In the genomic region with DNA sequence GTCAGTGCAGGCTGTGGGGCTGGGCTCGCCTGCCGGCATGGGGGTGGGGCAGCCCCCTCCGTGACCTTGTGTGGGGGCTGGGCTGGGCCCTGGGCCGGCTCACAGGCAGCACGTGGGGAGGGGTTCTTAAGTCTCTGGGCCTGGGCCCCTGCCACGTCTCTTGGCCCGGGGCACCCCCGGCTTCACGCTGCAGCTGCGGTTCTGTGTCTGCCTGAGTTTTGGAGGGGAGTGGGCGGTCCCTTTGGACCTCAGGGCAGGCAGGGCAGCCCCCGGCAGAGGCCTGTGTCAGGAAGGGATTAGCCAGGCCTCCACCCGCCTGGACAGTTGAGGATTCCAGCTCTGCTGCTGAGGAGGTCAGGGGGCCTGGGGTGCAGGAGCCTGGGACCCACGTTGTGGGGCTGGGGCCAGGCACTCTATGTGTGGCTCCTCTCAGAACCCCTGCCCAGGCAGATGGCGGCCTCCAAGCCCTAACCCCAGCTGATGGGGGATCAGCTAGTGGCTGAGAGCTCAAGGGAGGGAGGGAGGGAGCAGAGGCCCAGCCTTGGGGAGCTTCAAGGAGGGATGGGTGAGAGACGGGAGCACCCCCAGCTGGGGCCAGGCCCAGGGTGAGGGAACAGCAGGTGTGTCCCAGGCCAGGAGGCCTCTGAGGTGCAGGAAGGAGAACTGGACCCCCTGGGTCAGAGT, we compare ENCODE assay signal across 20 cellular contexts. TPM values are rescaled to one million over a fixed set of nuclear protein-coding genes. Genes with fewer than 3 reads are reported as not detected.
A peak's percentile ranks its signal among the peaks of the same experiment; 100 is the strongest.
DNase-seq lines count a peak whose midpoint lies in the region; ATAC-seq and TF ChIP-seq lines count a peak whose summit lies in the region.
"Had no signal": no experiment of that assay in that cellular context is flagged by ENCODE, and none has a peak within 500 bp of the region (broad histone marks: within the 10 kb centered on the region; RNA-seq: fewer than 3 reads in every experiment).

No MANE protein-coding gene starts in this region.

- H3K4me1 Mint-ChIP-seq in CD8-positive, alpha-beta T cell (ENCODE audit: low read depth) = no peaks in the 10 kb centered on the region

- POLR2A ChIA-PET in SK-N-SH (lab: Yijun Ruan, JAX) (interaction anchor here (0.9 to 2.3 kb wide), 5 partner anchors 14 to 72 kb away, joined by 5 to 17 read pairs (median 7); a partner anchor contains a TSS), Panc1 (lab: Charles Lee) (interaction anchor here (0.5 kb wide), 1 partner anchor 11 kb away, joined by 4 read pairs; no protein-coding TSS in a partner anchor)
- POLR2A ChIA-PET in CD8-positive, alpha-beta T cell (lab: Charles Lee) = no interaction called here

- H3K4me1 ChIP-seq in SK-N-SH (ENCODE audit: control insufficient read depth in 1 of 2, insufficient read depth in 2 of 2, low read depth in 1 of 2, low read length in 1 of 2) = peaks cover 0 to 99% of the 10 kb centered on the region in 2 experiments; a peak in 1 of 4 replicates
- H3K4me1 ChIP-seq in Panc1 (ENCODE audit: control insufficient read depth, insufficient read depth, low read length) = peaks cover 90% of the 10 kb centered on the region
- peaks cover 30% of the 10 kb centered on the region for H3K4me1 ChIP-seq in testis
- H3K4me1 ChIP-seq in CD8-positive, alpha-beta T cell (ENCODE audit: insufficient read depth, low read length) = no peaks in the 10 kb centered on the region

- peak overlapping the region in 1 of 2 experiments; percentile 96; a peak in 2 of 4 replicates for H3K27ac ChIP-seq in SK-N-SH (ENCODE audit: low read depth in 2 of 2, low read length in 1 of 2)
- H3K27ac ChIP-seq in Panc1 (ENCODE audit: low read length) = peak overlapping the region; percentile 79
- peak overlapping the region; percentile 78 to 88 for H3K27ac ChIP-seq in testis
- no peak overlapping the region for H3K27ac ChIP-seq in CD8-positive, alpha-beta T cell (ENCODE audit: low read depth, low read length)
- H3K27ac ChIP-seq: HL-60, Peyer's patch had no signal

- no peak for TF ChIP-seq CTCF in SK-N-SH (IDR thresholded peaks at IDR 0.05)
- no peak for TF ChIP-seq CTCF in Panc1 (IDR thresholded peaks at IDR 0.05)
- no peak for TF ChIP-seq CTCF in testis (IDR thresholded peaks at IDR 0.05)
- no peak for TF ChIP-seq CTCF in CD8-positive, alpha-beta T cell (IDR thresholded peaks at IDR 0.05)

- no peak for TF ChIP-seq EP300 in SK-N-SH (IDR thresholded peaks at IDR 0.05; ENCODE audit: borderline replicate concordance in 1 of 2, low read depth in 1 of 2, low read length in 1 of 2)

- no peaks in the 10 kb centered on the region for H3K9me2 ChIP-seq in SK-N-SH

- no CpG with 5 or more reads among the region's 16 CpGs for WGBS in SK-N-SH (ENCODE audit: low lambda C conversion rate)
- 71 to 73% methylated on average over 1 to 16 of the region's 16 CpGs for WGBS in testis, 2 donors

- H3K4me3 Mint-ChIP-seq in CD8-positive, alpha-beta T cell = no peak overlapping the region

- H3K9me3 ChIP-seq in SK-N-SH (no peaks in the 10 kb centered on the region), Panc1 (ENCODE audit: control insufficient read depth, insufficient read depth, low read depth, low read length) (no peaks in the 10 kb centered on the region), testis (no peaks in the 10 kb centered on the region)
- H3K9me3 ChIP-seq in CD8-positive, alpha-beta T cell (ENCODE audit: low read length) = no peaks in the 10 kb centered on the region
- H3K9me3 ChIP-seq: Peyer's patch had no signal

- no peaks in the 10 kb centered on the region for H3K79me2 ChIP-seq in SK-N-SH (ENCODE audit: insufficient read depth)

- intact Hi-C loops in Panc1 (cut with micrococcal nuclease; ENCODE audit: unreplicated experiment) (loop anchor here (10.0 kb wide), 1 partner anchor 59 kb away; a partner anchor contains a TSS), testis (cut with DNase I; ENCODE audit: low total_unique reads) (no loop called here)
- intact Hi-C loops in CD8-positive, alpha-beta T cell (cut with DNase I, micrococcal nuclease) = no loop called here

- H3K9ac ChIP-seq in SK-N-SH = no peak overlapping the region

- H3K9me3 Mint-ChIP-seq in CD8-positive, alpha-beta T cell = no peaks in the 10 kb centered on the region

- no peaks in the 10 kb centered on the region for H3K36me3 Mint-ChIP-seq in CD8-positive, alpha-beta T cell

- DNase-seq in SK-N-SH (peak; percentile 55), Panc1 (ENCODE audit: low read depth, low spot score) (no peak), iPS-NIHi11 (ENCODE audit: low spot score) (peak; percentile 62), testis (no peak), mesenteric fat pad (ENCODE audit: low spot score) (no peak)
- DNase-seq in CD8-positive, alpha-beta T cell = no peak
- DNase-seq: 8988T, DMS153, MV-4-11, NCI-H1417 treated with DMSO at 0.1 percent for 48 hours, NCI-H1930, NCI-H2171, NCI-H446, NCI-H69, Peyer's patch, SHP77 treated with DMSO at 0.1 percent for 48 hours had no signal

- no peak overlapping the region for H3K4me2 ChIP-seq in SK-N-SH

- H4K20me1 ChIP-seq in SK-N-SH (ENCODE audit: insufficient read depth) = no peaks in the 10 kb centered on the region

- CTCF ChIA-PET in SK-N-SH (lab: Yijun Ruan, JAX) (interaction anchor here (1.6 to 2.2 kb wide), 2 partner anchors 14 to 73 kb away, joined by 5 to 8 read pairs; no protein-coding TSS in a partner anchor), Panc1 (lab: Charles Lee) (no interaction called here)
- CTCF ChIA-PET in CD8-positive, alpha-beta T cell (lab: Charles Lee) = no interaction called here

- H3K27me3 ChIP-seq in SK-N-SH (ENCODE audit: insufficient read depth) = no peaks in the 10 kb centered on the region
- H3K27me3 ChIP-seq in Panc1 (ENCODE audit: control insufficient read depth, insufficient read depth, low read length) = no peaks in the 10 kb centered on the region
- H3K27me3 ChIP-seq in testis = no peaks in the 10 kb centered on the region
- H3K27me3 ChIP-seq in CD8-positive, alpha-beta T cell (ENCODE audit: insufficient read depth, low read length) = no peaks in the 10 kb centered on the region
- H3K27me3 ChIP-seq: Peyer's patch had no signal

- in situ Hi-C loops in Panc1 (cut with HindIII; ENCODE audit: low pct_unique_long_range_greater_than_20kb, low sequenced_read_pairs) = no loop called here

- ATAC-seq in SK-N-SH treated with all-trans-retinoic acid at 6 μM for 48 hours = no peak; the same call in 2 of the 3 replicates
- ATAC-seq in Panc1 = no peak
- ATAC-seq in CD8-positive, alpha-beta T cell = no peak
- no peak for ATAC-seq in HG02798 (IDR thresholded peaks at IDR 0.05; ENCODE audit: poor library complexity, unreplicated experiment)

- H2AFZ ChIP-seq in SK-N-SH (ENCODE audit: low read depth) = no peak overlapping the region

- H3K36me3 ChIP-seq in SK-N-SH (replicated peaks in 1 of 2; ENCODE audit: control insufficient read depth in 1 of 2, insufficient read depth in 2 of 2, low read length in 1 of 2) (no peaks in the 10 kb centered on the region), Panc1 (ENCODE audit: control insufficient read depth, insufficient read depth, low read length) (no peaks in the 10 kb centered on the region), testis (ENCODE audit: low read depth, missing control alignments) (no peaks in the 10 kb centered on the region)
- H3K36me3 ChIP-seq in CD8-positive, alpha-beta T cell (ENCODE audit: insufficient read depth, low read length) = no peaks in the 10 kb centered on the region
- H3K36me3 ChIP-seq: Peyer's patch had no signal

- no TSS peak for BruUV-seq in Panc1 (replicated peaks; lab: Mats Ljungman, UMichigan)

- TF ChIP-seq RAD21 in SK-N-SH (IDR thresholded peaks at IDR 0.05; ENCODE audit: low read length) = no peak

- H3K27ac Mint-ChIP-seq in CD8-positive, alpha-beta T cell = no peak overlapping the region

- TF ChIP-seq POLR2A in testis (IDR thresholded peaks at IDR 0.05) = no peak

- H3F3A ChIP-seq in SK-N-SH (replicated peaks; ENCODE audit: insufficient read depth) = no peaks in the 10 kb centered on the region

- H3K4me3 ChIP-seq in SK-N-SH (ENCODE audit: low read depth in 2 of 2, low read length in 1 of 2) (no peak overlapping the region), Panc1 (ENCODE audit: low read depth in 2 of 2, low read length in 2 of 2) (no peak overlapping the region), testis (no peak overlapping the region)
- no peak overlapping the region for H3K4me3 ChIP-seq in CD8-positive, alpha-beta T cell (ENCODE audit: low read depth, low read length)
- H3K4me3 ChIP-seq: Peyer's patch had no signal

- no peaks in the 10 kb centered on the region for H3K27me3 Mint-ChIP-seq in CD8-positive, alpha-beta T cell (ENCODE audit: low read depth)

RNA-seq across cellular contexts. Expression of a gene that starts 1.8 kb away (rescaled TPM):
- polyA plus RNA-seq in SK-N-SH (2012; rRNA removed) (0.08 and 0.18 TPM in 2 replicates), testis (ENCODE audit: insufficient read depth, low read depth, low replicate concordance) (2.7 TPM)
- polyA plus RNA-seq in SK-N-SH (2012; cell fraction: cytosol; rRNA removed) = 0.06 and 0.16 TPM in 2 replicates
- 0.68 and 0.74 TPM in 2 replicates for polyA plus RNA-seq in SK-N-SH (2012; cell fraction: nucleus; rRNA removed)
- total RNA-seq in Panc1 (2021; ENCODE audit: unreplicated experiment) (41.2 TPM), testis (1 to 10 TPM; 5.7 to 6.5 TPM), mesenteric fat pad (0.55 TPM)
- 69.7 TPM for polyA plus RNA-seq in Panc1 (2012; ENCODE audit: insufficient read length)
- 10 to 100 TPM; 17.9 to 19.1 TPM for total RNA-seq in CD8-positive, alpha-beta T cell

RNA-seq across cellular contexts. Expression of a gene that starts 52.1 kb away (rescaled TPM):
- polyA plus RNA-seq in SK-N-SH (2012; rRNA removed) (15.1 and 16.6 TPM in 2 replicates), testis (ENCODE audit: insufficient read depth, low read depth, low replicate concordance) (23.2 TPM)
- 5.9 and 8.7 TPM in 2 replicates for polyA plus RNA-seq in SK-N-SH (2012; cell fraction: cytosol; rRNA removed)
- polyA plus RNA-seq in SK-N-SH (2012; cell fraction: nucleus; rRNA removed) = 64.1 and 71.4 TPM in 2 replicates
- total RNA-seq in Panc1 (2021; ENCODE audit: unreplicated experiment) (35.9 TPM), testis (10 to 100 TPM; 65.9 to 84.7 TPM), mesenteric fat pad (23.0 TPM)
- 26.7 TPM for polyA plus RNA-seq in Panc1 (2012; ENCODE audit: insufficient read length)
- 10 to 100 TPM; 44.1 to 44.8 TPM for total RNA-seq in CD8-positive, alpha-beta T cell

RNA-seq across cellular contexts. Expression of a gene that starts 55.8 kb away (rescaled TPM):
- polyA plus RNA-seq in SK-N-SH (2012; rRNA removed) (0.03 and 0.05 TPM in 2 replicates), testis (ENCODE audit: insufficient read depth, low read depth, low replicate concordance) (1.1 TPM)
- 0.06 TPM in 1 of 2 replicates, not detected in the other for polyA plus RNA-seq in SK-N-SH (2012; cell fraction: cytosol; rRNA removed)
- 0.14 and 0.20 TPM in 2 replicates for polyA plus RNA-seq in SK-N-SH (2012; cell fraction: nucleus; rRNA removed)
- total RNA-seq in Panc1 (2021; ENCODE audit: unreplicated experiment) (not detected), testis (1 to 10 TPM; 2.8 to 4.2 TPM), mesenteric fat pad (0.58 TPM)
- polyA plus RNA-seq in Panc1 (2012; ENCODE audit: insufficient read length) = not detected
- total RNA-seq in CD8-positive, alpha-beta T cell = not detected
- polyA plus RNA-seq: BJ had no signal

Comparison
In these comparisons a context has a peak if more than half of its experiments do, and no peak if none do; other contexts are left out.
1. DNase-seq: peak in SK-N-SH (single experiment) and iPS-NIHi11 (single experiment); none in Panc1 (single experiment), testis (single experiment), mesenteric fat pad (single experiment) and CD8-positive, alpha-beta T cell (0 of 7).